Comparison of ENCODE assay signal across 9 cellular contexts in the genomic region with DNA sequence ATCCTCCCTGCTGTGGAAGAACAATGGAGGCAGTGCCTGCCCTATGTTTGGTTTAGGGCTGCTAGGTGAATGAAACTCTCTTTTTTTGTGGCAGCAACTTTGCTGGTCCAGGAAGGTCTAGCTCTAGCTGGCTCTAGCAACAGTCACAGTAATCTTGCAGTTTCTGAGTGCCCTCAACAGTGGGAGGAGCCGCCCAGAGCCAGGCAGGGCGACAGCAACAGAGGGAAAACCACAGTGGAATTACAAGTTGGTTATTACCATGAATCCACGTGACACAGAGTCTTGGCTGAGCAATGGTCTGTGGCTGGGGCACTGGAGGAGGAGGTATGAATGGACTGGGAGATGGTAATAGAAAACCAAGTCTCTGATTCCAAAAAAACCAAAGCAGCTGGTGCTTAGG. TPM values are rescaled to one million over a fixed set of nuclear protein-coding genes. Genes with fewer than 3 reads are reported as not detected.
A peak's percentile ranks its signal among the peaks of the same experiment; 100 is the strongest.
DNase-seq lines count a peak whose midpoint lies in the region; ATAC-seq and TF ChIP-seq lines count a peak whose summit lies in the region.
"Had no signal": no experiment of that assay in that cellular context is flagged by ENCODE, and none has a peak within 500 bp of the region (broad histone marks: within the 10 kb centered on the region; RNA-seq: fewer than 3 reads in every experiment).

No MANE protein-coding gene starts in this region.

- H3K4me1 Mint-ChIP-seq in natural killer cell, result peaks cover 48 to 62% of the 10 kb centered on the region in 2 donors

- H3K27me3 Mint-ChIP-seq in natural killer cell (ENCODE audit: low read depth in 2 of 2), result no peaks in the 10 kb centered on the region

- in situ Hi-C loops in HAP-1 (cut with MboI; ENCODE audit: low sequenced_read_pairs), result no loop called here

- H3K27me3 ChIP-seq in HAP-1 (ENCODE audit: low read depth), result no peaks in the 10 kb centered on the region

- H3K4me3 Mint-ChIP-seq in natural killer cell, result peak overlapping the region; percentile 14

- H3K4me3 ChIP-seq in epithelial cell of esophagus (ENCODE audit: low read length) (no peak overlapping the region), HAP-1 (no peak overlapping the region)

- peak overlapping the region; percentile 81 to 89 for H3K27ac Mint-ChIP-seq in natural killer cell

- peaks cover 37% of the 10 kb centered on the region for H3K36me3 ChIP-seq in HAP-1 (replicated peaks)

- no peaks in the 10 kb centered on the region for H3K9me3 ChIP-seq in HAP-1

- DNase-seq in GM03348 (ENCODE audit: low spot score) (peak; percentile 92), SKM-1 treated with dmso at 0.1 percent for 144 hours (lab: John Stamatoyannopoulos, UW; ENCODE audit: unreplicated experiment) (peak; percentile 49), epithelial cell of esophagus (ENCODE audit: low read depth) (peak; percentile 61), natural killer cell (no peak), DMS114 treated with DMSO at 0.1 percent for 48 hours (lab: John Stamatoyannopoulos, UW; ENCODE audit: unreplicated experiment) (no peak), SW 1271 (lab: John Stamatoyannopoulos, UW) (no peak), HAP-1 (ENCODE audit: low spot score in 2 of 2) (no peak)

- H3K4me1 ChIP-seq in HAP-1, result no peaks in the 10 kb centered on the region

- intact Hi-C loops in natural killer cell (cut with micrococcal nuclease), result no loop called here

- no peaks in the 10 kb centered on the region for H3K9me3 Mint-ChIP-seq in natural killer cell

- ATAC-seq in HG03460 (IDR thresholded peaks at IDR 0.05; ENCODE audit: unreplicated experiment) (peak; percentile 30), natural killer cell (peak; percentile 53 to 79 (median 73))

- no peaks in the 10 kb centered on the region for H3K36me3 Mint-ChIP-seq in natural killer cell

- TF ChIP-seq CTCF in epithelial cell of esophagus (IDR thresholded peaks at IDR 0.05; ENCODE audit: insufficient read depth, low read depth, low read length, missing control alignments) (no peak), natural killer cell (IDR thresholded peaks at IDR 0.05) (no peak)

RNA-seq across cellular contexts. Expression of gene HSPB9, which starts 10.3 kb away (rescaled TPM):
- not detected for total RNA-seq in natural killer cell
- total RNA-seq: T-helper 1 cell treated with Interleukin-12 subunit alpha and Interleukin-12 subunit beta and Interleukin-4 antibody, amounts not matched to agents 30 ng/mL and 1 ng/mL, for 36 hours had no signal

RNA-seq across cellular contexts. Expression of gene KAT2A, which starts 11.8 kb away (rescaled TPM):
- 10 to 100 TPM; 29.6 to 32.8 (median 29.9) TPM for total RNA-seq in natural killer cell

RNA-seq across cellular contexts. Expression of gene DHX58, which starts 20.4 kb away (rescaled TPM):
- total RNA-seq in natural killer cell, result 10 to 100 TPM; 22.0 to 29.0 (median 24.5) TPM

RNA-seq across cellular contexts. Expression of gene RAB5C, which starts 21.8 kb away (rescaled TPM):
- 100 to 1,000 TPM; 137 to 151 (median 148) TPM for total RNA-seq in natural killer cell

RNA-seq across cellular contexts. Expression of gene ZNF385C, which starts 34.7 kb away (rescaled TPM):
- total RNA-seq in natural killer cell, result under 1 TPM in 1 of 3 donors, not detected in 2; 0.28 TPM
- total RNA-seq: T-helper 1 cell treated with Interleukin-12 subunit alpha and Interleukin-12 subunit beta and Interleukin-4 antibody, amounts not matched to agents 30 ng/mL and 1 ng/mL, for 36 hours had no signal

Comparison
In these comparisons a context has a peak if more than half of its experiments do, and no peak if none do; other contexts are left out.
1. DNase-seq: peak in GM03348 (single experiment), SKM-1 treated with dmso at 0.1 percent for 144 hours (single experiment) and epithelial cell of esophagus (single experiment); none in natural killer cell (single experiment), DMS114 treated with DMSO at 0.1 percent for 48 hours (single experiment), SW 1271 (0 of 2) and HAP-1 (0 of 2).